Comparison of ENCODE assay signal across 9 cellular contexts in genomic region chrX:45771560-45772340, GRCh38.
DNase-seq lines count a peak whose midpoint lies in the region; ATAC-seq, FAIRE-seq and TF ChIP-seq lines count a peak whose summit lies in the region.
"Had no signal": no experiment of that assay in that cellular context is flagged by ENCODE, and none has a peak within 500 bp of the region (broad histone marks: within the 10 kb centered on the region; RNA-seq: fewer than 3 reads in every experiment).

No MANE protein-coding gene starts in this region.

- in situ Hi-C loops in astrocyte of the cerebellum (cut with HindIII; ENCODE audit: low sequenced_read_pairs) (no loop called here), HepG2 (cut with HindIII; ENCODE audit: extremely low pct_ligation_motif_present, low pct_unique_long_range_greater_than_20kb) (loop anchor here (25.0 kb wide), 1 partner anchor 259 kb away; no protein-coding TSS in a partner anchor)

- POLR2A ChIA-PET in CD4-positive, alpha-beta memory T cell (lab: Charles Lee; ENCODE audit: partially characterized antibody), result interaction anchor here (0.8 to 10.5 kb wide), 5 partner anchors 15 to 77 kb away, joined by 5 to 189 read pairs (median 46); no protein-coding TSS in a partner anchor
- POLR2A ChIA-PET in HCT116 (lab: Charles Lee) (interaction anchor here (1.1 to 2.5 kb wide), 8 partner anchors 11 to 292 kb away, joined by 3 to 8 read pairs (median 4); no protein-coding TSS in a partner anchor), RWPE1 (lab: Yijun Ruan, JAX; ENCODE audit: low non-redundant PET) (no interaction called here), HepG2 (lab: Yijun Ruan, JAX) (no interaction called here)

- RAD21 ChIA-PET in HCT116 (lab: Charles Lee; ENCODE audit: low non-redundant PET in 1 of 2, low total read pairs in 2 of 2, uncharacterized antibody in 2 of 2, unreplicated experiment in 2 of 2), result no interaction called here

- TF ChIP-seq EP300 in HepG2 (IDR thresholded peaks at IDR 0.05; ENCODE audit: low read depth in 2 of 2, low read length in 2 of 2) (no peak), HepG2 (CRISPR knock-in tag; IDR thresholded peaks at IDR 0.05; ENCODE audit: borderline replicate concordance) (no peak), tibial nerve (IDR thresholded peaks at IDR 0.05) (no peak)

- H3K4me3 ChIP-seq in CD4-positive, alpha-beta memory T cell (ENCODE audit: low read length in 2 of 2), result peak overlapping the region; percentile 12 to 23
- peak overlapping the region; percentile 53 to 59 for H3K4me3 ChIP-seq in HCT116 (replicated peaks in 1 of 2; ENCODE audit: low read depth in 1 of 2, low read length in 2 of 2)
- H3K4me3 ChIP-seq in astrocyte of the cerebellum (ENCODE audit: low read depth, low read length), result peak overlapping the region; percentile 61
- H3K4me3 ChIP-seq in HepG2 (replicated peaks in 1 of 3; ENCODE audit: insufficient read depth in 1 of 3, low read depth in 2 of 3, low read length in 3 of 3), result no peak overlapping the region
- peak overlapping the region in 2 of 4 donors; percentile 40 to 52 for H3K4me3 ChIP-seq in tibial nerve

- H4K20me1 ChIP-seq in HCT116 (ENCODE audit: insufficient read depth), result no peaks in the 10 kb centered on the region; the same call in 1 of the 2 replicates
- H4K20me1 ChIP-seq in HepG2 (ENCODE audit: insufficient read depth, low read length), result no peaks in the 10 kb centered on the region

- FAIRE-seq in HepG2 (lab: Jason Lieb, UNC), result peak; percentile 43
- FAIRE-seq: H1 had no signal

- ATAC-seq in HCT116 (peak; percentile 23; the same call in 1 of the 2 replicates), HepG2 (no peak), HG03439 (IDR thresholded peaks at IDR 0.05; ENCODE audit: unreplicated experiment) (no peak)

- no peaks in the 10 kb centered on the region for H3K9me3 ChIP-seq in CD4-positive, alpha-beta memory T cell (ENCODE audit: control insufficient read depth in 1 of 2, low read length in 2 of 2)
- H3K9me3 ChIP-seq in HCT116 (ENCODE audit: control insufficient read depth in 1 of 2, insufficient read depth in 1 of 2, low read depth in 1 of 2, low read length in 2 of 2) (no peaks in the 10 kb centered on the region), HepG2 (ENCODE audit: low read length) (no peaks in the 10 kb centered on the region), tibial nerve (no peaks in the 10 kb centered on the region)

- TF ChIP-seq RAD21 in HCT116 (IDR thresholded peaks at IDR 0.05; ENCODE audit: low read depth), result no peak
- no peak for TF ChIP-seq RAD21 in HepG2 (CRISPR knock-in tag; IDR thresholded peaks at IDR 0.05)

- intact Hi-C loops in CD4-positive, alpha-beta memory T cell (cut with micrococcal nuclease), result loop anchor here (1.0 to 2.0 kb wide), 2 partner anchors 30 to 35 kb away; no protein-coding TSS in a partner anchor
- intact Hi-C loops in HCT116 (cut with micrococcal nuclease) (no loop called here), HepG2 (cut with micrococcal nuclease; ENCODE audit: unreplicated experiment) (no loop called here)

- H3K9ac ChIP-seq in HCT116 (ENCODE audit: low read length) (peak overlapping the region; percentile 72), HepG2 (ENCODE audit: insufficient read depth, low read depth, low read length) (no peak overlapping the region)

- no peaks in the 10 kb centered on the region for H3K9me3 Mint-ChIP-seq in CD4-positive, alpha-beta memory T cell

- H3K27me3 ChIP-seq in CD4-positive, alpha-beta memory T cell (ENCODE audit: insufficient read depth, low read length), result no peaks in the 10 kb centered on the region
- no peaks in the 10 kb centered on the region for H3K27me3 ChIP-seq in HCT116 (ENCODE audit: insufficient read depth, low read length)
- H3K27me3 ChIP-seq in HepG2 (ENCODE audit: control insufficient read depth in 1 of 2, insufficient read depth in 2 of 2, low read length in 2 of 2), result no peaks in the 10 kb centered on the region
- peaks cover 0 to 11% of the 10 kb centered on the region in 2 donors for H3K27me3 ChIP-seq in tibial nerve

- peaks cover 27 to 69% (median 42%) of the 10 kb centered on the region in 4 donors for H3K4me1 Mint-ChIP-seq in CD4-positive, alpha-beta memory T cell

- TF ChIP-seq CTCF in HCT116 (IDR thresholded peaks at IDR 0.05 in 2 of 3, conservative IDR thresholded peaks at IDR 0.05 in 1 of 3; ENCODE audit: borderline replicate concordance in 1 of 3, insufficient read depth in 1 of 3, low read depth in 2 of 3, low read length in 2 of 3) (no peak), RWPE1 (conservative IDR thresholded peaks at IDR 0.05; ENCODE audit: low read depth) (no peak), astrocyte of the cerebellum (IDR thresholded peaks at IDR 0.05; ENCODE audit: low read depth, low read length, missing control alignments) (no peak), HepG2 (CRISPR knock-in tag; IDR thresholded peaks at IDR 0.05) (no peak), tibial nerve (IDR thresholded peaks at IDR 0.05) (no peak)

- H3K27me3 Mint-ChIP-seq in CD4-positive, alpha-beta memory T cell, result no peaks in the 10 kb centered on the region

- CTCF ChIA-PET in CD4-positive, alpha-beta memory T cell (lab: Charles Lee; ENCODE audit: partially characterized antibody), result interaction anchor here (0.9 to 1.3 kb wide), 3 partner anchors 19 to 71 kb away, joined by 3 read pairs; no protein-coding TSS in a partner anchor
- CTCF ChIA-PET in HCT116 (lab: Charles Lee), result interaction anchor here (1.2 kb wide), 1 partner anchor 30 kb away, joined by 3 read pairs; no protein-coding TSS in a partner anchor
- CTCF ChIA-PET in RWPE1 (lab: Yijun Ruan, JAX), result interaction anchor here (1.1 kb wide), 1 partner anchor 77 kb away, joined by 3 read pairs; no protein-coding TSS in a partner anchor
- CTCF ChIA-PET in HepG2 (lab: Yijun Ruan, JAX; ENCODE audit: low intra/inter-chr PET ratio, low total read pairs), result no interaction called here

- H3K79me2 ChIP-seq in HCT116 (ENCODE audit: insufficient read depth, low read length) (peaks cover 100% of the 10 kb centered on the region), HepG2 (ENCODE audit: insufficient read depth, low read length) (peaks cover 26% of the 10 kb centered on the region)

- H3K4me1 ChIP-seq in CD4-positive, alpha-beta memory T cell (ENCODE audit: insufficient read depth, low read length), result peaks cover 60% of the 10 kb centered on the region
- H3K4me1 ChIP-seq in HCT116 (ENCODE audit: control insufficient read depth in 1 of 2, insufficient read depth in 2 of 2, low read length in 2 of 2) (peaks cover 65 to 98% of the 10 kb centered on the region in 2 experiments), HepG2 (ENCODE audit: insufficient read depth, low read length) (peaks cover 29% of the 10 kb centered on the region), tibial nerve (peaks cover 0 to 22% (median 0%) of the 10 kb centered on the region in 4 donors)

- H3K4me3 Mint-ChIP-seq in CD4-positive, alpha-beta memory T cell, result peak overlapping the region; percentile 52 to 91 (median 84)

- TF ChIP-seq POLR2A in HCT116 (IDR thresholded peaks at IDR 0.05; ENCODE audit: borderline replicate concordance, extremely low read depth, insufficient read depth, insufficient read length) (no peak), HepG2 (IDR thresholded peaks at IDR 0.05; ENCODE audit: insufficient read depth in 1 of 2, low read depth in 2 of 2, low read length in 2 of 2) (no peak), tibial nerve (IDR thresholded peaks at IDR 0.05) (no peak)

- peaks cover 0 to 14% of the 10 kb centered on the region in 2 donors for H3K36me3 Mint-ChIP-seq in CD4-positive, alpha-beta memory T cell

- H2AFZ ChIP-seq in HCT116 (ENCODE audit: low read depth, low read length, poor library complexity, severe bottlenecking) (no peak overlapping the region), HepG2 (ENCODE audit: low read length) (no peak overlapping the region)

- no peaks in the 10 kb centered on the region for H3K36me3 ChIP-seq in CD4-positive, alpha-beta memory T cell (ENCODE audit: insufficient read depth, low read length)
- H3K36me3 ChIP-seq in HCT116 (ENCODE audit: control insufficient read depth in 1 of 2, insufficient read depth in 2 of 2, low read length in 2 of 2) (peaks cover 0 to 10% of the 10 kb centered on the region in 2 experiments; a peak in 2 of 4 replicates), HepG2 (replicated peaks in 1 of 2; ENCODE audit: control insufficient read depth in 1 of 2, insufficient read depth in 2 of 2, low read length in 2 of 2) (no peaks in the 10 kb centered on the region), tibial nerve (no peaks in the 10 kb centered on the region)

- peak overlapping the region; percentile 89 to 97 (median 94) for H3K27ac Mint-ChIP-seq in CD4-positive, alpha-beta memory T cell

- WGBS in HepG2 (ENCODE audit: low lambda C conversion rate), result 70% methylated on average over 3 of the region's 7 CpGs
- WGBS in tibial nerve, 2 donors, result 39 to 43% methylated on average over 7 of the region's 7 CpGs

- H3K4me2 ChIP-seq in HCT116 (ENCODE audit: low read length) (peak overlapping the region; percentile 78), HepG2 (ENCODE audit: low read depth, low read length) (no peak overlapping the region)

- H3K27ac ChIP-seq in CD4-positive, alpha-beta memory T cell (ENCODE audit: low read depth, low read length), result peak overlapping the region; percentile 74
- peak overlapping the region; percentile 94 for H3K27ac ChIP-seq in HCT116 (ENCODE audit: low read depth, low read length)
- H3K27ac ChIP-seq in RWPE1, result peak overlapping the region; percentile 60; the same call in 1 of the 2 replicates
- H3K27ac ChIP-seq in HepG2 (ENCODE audit: extremely low read length, insufficient read depth, low read length), result no peak overlapping the region
- peak overlapping the region in 3 of 4 donors; percentile 78 to 93 (median 87) for H3K27ac ChIP-seq in tibial nerve

- BruUV-seq in HCT116 (replicated peaks; lab: Mats Ljungman, UMichigan), result TSS peak; percentile 83
- no TSS peak for BruUV-seq in HepG2 (replicated peaks; lab: Mats Ljungman, UMichigan)

- peak; percentile 62 to 79 (median 72) for DNase-seq in CD4-positive, alpha-beta memory T cell
- no peak for DNase-seq in HCT116 (ENCODE audit: low read depth, low spot score)
- DNase-seq in RWPE1 (ENCODE audit: low spot score), result no peak
- DNase-seq in astrocyte of the cerebellum (ENCODE audit: low read depth), result no peak
- no peak for DNase-seq in HepG2 (ENCODE audit: low spot score)
- no peak for DNase-seq in tibial nerve (ENCODE audit: low spot score in 2 of 2)
- DNase-seq in NCI-H1436 treated with DMSO at 0.1 percent for 48 hours (lab: John Stamatoyannopoulos, UW), result no peak

- H3K9me2 ChIP-seq in HCT116 (ENCODE audit: insufficient read depth), result no peaks in the 10 kb centered on the region

TF ChIP-seq in HCT116, 20 proteins besides CTCF, POLR2A, EP300 and RAD21 (continues in another document):
- TF ChIP-seq EGR1 (IDR thresholded peaks at IDR 0.05; ENCODE audit: low read depth), result no peak
- TF ChIP-seq CBX3 (IDR thresholded peaks at IDR 0.05; ENCODE audit: low read depth), result no peak
- TF ChIP-seq CEBPB (IDR thresholded peaks at IDR 0.05; ENCODE audit: low read depth), result no peak
- no peak for TF ChIP-seq EZH2phosphoT487 (IDR thresholded peaks at IDR 0.05; ENCODE audit: borderline replicate concordance)

Comparison
In these comparisons a context has a peak if more than half of its experiments do, and no peak if none do; other contexts are left out.
1. DNase-seq: peak in CD4-positive, alpha-beta memory T cell (5 of 5); none in HCT116 (single experiment), RWPE1 (single experiment), astrocyte of the cerebellum (single experiment), HepG2 (single experiment), tibial nerve (0 of 2) and NCI-H1436 treated with DMSO at 0.1 percent for 48 hours (single experiment).
2. H3K4me3 ChIP-seq: peak in CD4-positive, alpha-beta memory T cell (2 of 2), HCT116 (2 of 2) and astrocyte of the cerebellum (single experiment); none in HepG2 (0 of 3).
3. POLR2A ChIA-PET loops: an anchor here in CD4-positive, alpha-beta memory T cell (0.8 to 10.5 kb wide) and HCT116 (1.1 to 2.5 kb wide); none called in RWPE1 and HepG2.